In genomic region chr11:60734271-60734670, GRCh38 we compare ENCODE assay signal across 24 cellular contexts. TPM values are rescaled to one million over a fixed set of nuclear protein-coding genes. Genes with fewer than 3 reads are reported as not detected.
"Had no signal": no experiment of that assay in that cellular context is flagged by ENCODE, and none has a peak within 500 bp of the region (broad histone marks: within the 10 kb centered on the region; RNA-seq: fewer than 3 reads in every experiment).

No MANE protein-coding gene starts in this region.

- H3K4me3 Mint-ChIP-seq: IgD-negative memory B cell had no signal

- H3K9me3 Mint-ChIP-seq: IgD-negative memory B cell had no signal

- H3K27ac Mint-ChIP-seq: IgD-negative memory B cell had no signal

- FAIRE-seq: HTR-8/SVneo, K562, RCC 7860 had no signal

- H3K4me3 ChIP-seq: K562 had no signal

- DNase-seq: Kasumi-1, NCI-H1092, NCI-H1105 treated with DMSO at 0.1 percent for 48 hours, NCI-H1417 treated with DMSO at 0.1 percent for 48 hours, NCI-H146, NCI-H1694 treated with DMSO at 0.1 percent for 48 hours, NCI-H1930, NCI-H2081, NCI-H2107, NCI-H226, NCI-H446, NCI-H510A, NCI-H524 treated with DMSO at 0.1 percent for 48 hours, NCI-H69, NCI-H774, Right ventricle myocardium superior, RPMI8226 had no signal

- H3K4me1 Mint-ChIP-seq: IgD-negative memory B cell had no signal

- ATAC-seq: K562, SK-N-SH treated with all-trans-retinoic acid at 6 μM for 48 hours had no signal

- H3K36me3 Mint-ChIP-seq: IgD-negative memory B cell had no signal

RNA-seq across cellular contexts. Expression of gene MS4A18, which starts 9.8 kb away (rescaled TPM):
- total RNA-seq: K562; MCF 10A; Right ventricle myocardium superior; T-helper 1 cell treated with Interleukin-12 subunit alpha and Interleukin-12 subunit beta and Interleukin-4 antibody, amounts not matched to agents 30 ng/mL and 1 ng/mL, for 36 hours had no signal

RNA-seq across cellular contexts. Expression of gene MS4A15, which starts 22.4 kb away (rescaled TPM):
- total RNA-seq: K562; MCF 10A; Right ventricle myocardium superior; T-helper 1 cell treated with Interleukin-12 subunit alpha and Interleukin-12 subunit beta and Interleukin-4 antibody, amounts not matched to agents 30 ng/mL and 1 ng/mL, for 36 hours had no signal

RNA-seq across cellular contexts. Expression of gene MS4A8, which starts 34.9 kb away (rescaled TPM):
- total RNA-seq: K562; MCF 10A; Right ventricle myocardium superior; T-helper 1 cell treated with Interleukin-12 subunit alpha and Interleukin-12 subunit beta and Interleukin-4 antibody, amounts not matched to agents 30 ng/mL and 1 ng/mL, for 36 hours had no signal

RNA-seq across cellular contexts. Expression of gene MS4A10, which starts 50.9 kb away (rescaled TPM):
- total RNA-seq: K562; MCF 10A; Right ventricle myocardium superior; T-helper 1 cell treated with Interleukin-12 subunit alpha and Interleukin-12 subunit beta and Interleukin-4 antibody, amounts not matched to agents 30 ng/mL and 1 ng/mL, for 36 hours had no signal
